ENCODE assay signal across 1 cellular context in genomic region chr13:40087021-40088002, GRCh38.
TF ChIP-seq lines count a peak whose summit lies in the region.

No MANE protein-coding gene starts in this region.

TF ChIP-seq in GM23338, 12 proteins besides CTCF, POLR2A, EP300 and RAD21:
- TF ChIP-seq, protein P1, sequence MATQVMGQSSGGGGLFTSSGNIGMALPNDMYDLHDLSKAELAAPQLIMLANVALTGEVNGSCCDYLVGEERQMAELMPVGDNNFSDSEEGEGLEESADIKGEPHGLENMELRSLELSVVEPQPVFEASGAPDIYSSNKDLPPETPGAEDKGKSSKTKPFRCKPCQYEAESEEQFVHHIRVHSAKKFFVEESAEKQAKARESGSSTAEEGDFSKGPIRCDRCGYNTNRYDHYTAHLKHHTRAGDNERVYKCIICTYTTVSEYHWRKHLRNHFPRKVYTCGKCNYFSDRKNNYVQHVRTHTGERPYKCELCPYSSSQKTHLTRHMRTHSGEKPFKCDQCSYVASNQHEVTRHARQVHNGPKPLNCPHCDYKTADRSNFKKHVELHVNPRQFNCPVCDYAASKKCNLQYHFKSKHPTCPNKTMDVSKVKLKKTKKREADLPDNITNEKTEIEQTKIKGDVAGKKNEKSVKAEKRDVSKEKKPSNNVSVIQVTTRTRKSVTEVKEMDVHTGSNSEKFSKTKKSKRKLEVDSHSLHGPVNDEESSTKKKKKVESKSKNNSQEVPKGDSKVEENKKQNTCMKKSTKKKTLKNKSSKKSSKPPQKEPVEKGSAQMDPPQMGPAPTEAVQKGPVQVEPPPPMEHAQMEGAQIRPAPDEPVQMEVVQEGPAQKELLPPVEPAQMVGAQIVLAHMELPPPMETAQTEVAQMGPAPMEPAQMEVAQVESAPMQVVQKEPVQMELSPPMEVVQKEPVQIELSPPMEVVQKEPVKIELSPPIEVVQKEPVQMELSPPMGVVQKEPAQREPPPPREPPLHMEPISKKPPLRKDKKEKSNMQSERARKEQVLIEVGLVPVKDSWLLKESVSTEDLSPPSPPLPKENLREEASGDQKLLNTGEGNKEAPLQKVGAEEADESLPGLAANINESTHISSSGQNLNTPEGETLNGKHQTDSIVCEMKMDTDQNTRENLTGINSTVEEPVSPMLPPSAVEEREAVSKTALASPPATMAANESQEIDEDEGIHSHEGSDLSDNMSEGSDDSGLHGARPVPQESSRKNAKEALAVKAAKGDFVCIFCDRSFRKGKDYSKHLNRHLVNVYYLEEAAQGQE (IDR thresholded peaks at IDR 0.05; ENCODE audit: unreplicated experiment), result no peak
- TF ChIP-seq EZH2phosphoT487 (IDR thresholded peaks at IDR 0.05; ENCODE audit: unreplicated experiment) (no peak), CREB1 (CRISPR knock-in tag; IDR thresholded peaks at IDR 0.05; ENCODE audit: low read depth) (no peak), ZNF114 (CRISPR knock-in tag; IDR thresholded peaks at IDR 0.05) (no peak), ZNF462 (CRISPR knock-in tag; IDR thresholded peaks at IDR 0.05) (no peak; the same call in 1 of the 2 replicates), ETS1 (IDR thresholded peaks at IDR 0.05) (no peak), STAT1 (IDR thresholded peaks at IDR 0.05; ENCODE audit: unreplicated experiment) (no peak), POLR2AphosphoS5 (IDR thresholded peaks at IDR 0.05; ENCODE audit: low read depth) (no peak), NANOG (IDR thresholded peaks at IDR 0.05; ENCODE audit: borderline replicate concordance) (no peak), EZH2 (IDR thresholded peaks at IDR 0.05; ENCODE audit: low read depth, unreplicated experiment) (no peak), ZNF331 (CRISPR knock-in tag; IDR thresholded peaks at IDR 0.05; ENCODE audit: low read depth) (no peak), JUNB (IDR thresholded peaks at IDR 0.05; ENCODE audit: unreplicated experiment) (no peak)
